Comparison of ENCODE assay signal across 1 cellular context in the genomic region with DNA sequence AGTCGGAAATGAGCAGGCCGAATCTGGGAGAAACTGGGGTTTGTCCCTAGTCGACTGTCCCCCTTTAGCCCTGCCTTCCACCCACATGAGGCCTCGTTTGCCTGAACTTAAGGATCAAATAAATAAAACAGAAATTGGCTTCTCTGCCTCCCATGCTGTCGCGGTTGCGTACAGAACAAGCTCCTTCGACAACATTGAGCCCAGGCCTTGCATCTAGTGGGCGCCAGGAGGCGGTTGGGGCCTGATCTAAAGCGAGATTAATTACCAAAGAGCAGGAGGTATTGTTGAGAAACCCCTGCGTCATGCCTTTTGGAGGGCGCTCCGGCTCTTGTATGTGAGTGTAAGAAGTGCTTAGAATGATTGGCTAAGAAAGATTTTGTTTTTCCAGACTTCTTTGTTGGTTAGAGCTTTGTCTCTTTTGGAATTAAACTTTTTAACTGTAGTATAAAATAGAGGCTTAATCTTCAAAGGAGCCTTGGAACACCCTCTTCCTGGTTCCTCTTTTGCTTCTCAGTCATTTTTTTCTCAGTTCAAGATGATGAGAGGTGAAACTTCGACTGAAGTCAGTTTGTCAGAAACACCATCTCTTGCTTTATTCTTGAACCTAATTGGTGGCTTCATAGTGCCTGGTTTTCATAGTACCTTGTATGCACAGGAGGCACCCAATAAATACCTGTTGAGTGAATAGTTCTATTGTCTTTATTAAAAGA.
TF ChIP-seq lines count a peak whose summit lies in the region.

No MANE protein-coding gene starts in this region.

TF ChIP-seq in HEK293, 187 proteins besides CTCF, POLR2A, EP300 and RAD21 (continued from another document):
- TF ChIP-seq, protein P1, sequence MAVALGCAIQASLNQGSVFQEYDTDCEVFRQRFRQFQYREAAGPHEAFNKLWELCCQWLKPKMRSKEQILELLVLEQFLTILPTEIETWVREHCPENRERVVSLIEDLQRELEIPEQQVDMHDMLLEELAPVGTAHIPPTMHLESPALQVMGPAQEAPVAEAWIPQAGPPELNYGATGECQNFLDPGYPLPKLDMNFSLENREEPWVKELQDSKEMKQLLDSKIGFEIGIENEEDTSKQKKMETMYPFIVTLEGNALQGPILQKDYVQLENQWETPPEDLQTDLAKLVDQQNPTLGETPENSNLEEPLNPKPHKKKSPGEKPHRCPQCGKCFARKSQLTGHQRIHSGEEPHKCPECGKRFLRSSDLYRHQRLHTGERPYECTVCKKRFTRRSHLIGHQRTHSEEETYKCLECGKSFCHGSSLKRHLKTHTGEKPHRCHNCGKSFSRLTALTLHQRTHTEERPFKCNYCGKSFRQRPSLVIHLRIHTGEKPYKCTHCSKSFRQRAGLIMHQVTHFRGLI (tag by site-specific recombination; IDR thresholded peaks at IDR 0.05): peak; percentile 52; the same call in 1 of the 2 replicates
- TF ChIP-seq, protein P2, sequence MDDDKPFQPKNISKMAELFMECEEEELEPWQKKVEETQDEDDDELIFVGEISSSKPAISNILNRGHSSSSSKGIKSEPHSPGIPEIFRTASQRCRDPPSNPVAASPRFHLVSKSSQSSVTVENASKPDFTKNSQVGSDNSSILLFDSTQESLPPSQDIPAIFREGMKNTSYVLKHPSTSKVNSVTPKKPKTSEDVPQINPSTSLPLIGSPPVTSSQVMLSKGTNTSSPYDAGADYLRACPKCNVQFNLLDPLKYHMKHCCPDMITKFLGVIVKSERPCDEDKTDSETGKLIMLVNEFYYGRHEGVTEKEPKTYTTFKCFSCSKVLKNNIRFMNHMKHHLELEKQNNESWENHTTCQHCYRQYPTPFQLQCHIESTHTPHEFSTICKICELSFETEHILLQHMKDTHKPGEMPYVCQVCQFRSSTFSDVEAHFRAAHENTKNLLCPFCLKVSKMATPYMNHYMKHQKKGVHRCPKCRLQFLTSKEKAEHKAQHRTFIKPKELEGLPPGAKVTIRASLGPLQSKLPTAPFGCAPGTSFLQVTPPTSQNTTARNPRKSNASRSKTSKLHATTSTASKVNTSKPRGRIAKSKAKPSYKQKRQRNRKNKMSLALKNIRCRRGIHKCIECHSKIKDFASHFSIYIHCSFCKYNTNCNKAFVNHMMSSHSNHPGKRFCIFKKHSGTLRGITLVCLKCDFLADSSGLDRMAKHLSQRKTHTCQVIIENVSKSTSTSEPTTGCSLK (tag by site-specific recombination; IDR thresholded peaks at IDR 0.05): no peak
- TF ChIP-seq ZBTB21 (tag by site-specific recombination; IDR thresholded peaks at IDR 0.05) (peak; percentile 14; the same call in 1 of the 2 replicates), MEIS1 (CRISPR knock-in tag; IDR thresholded peaks at IDR 0.05; ENCODE audit: borderline replicate concordance) (no peak), IKZF3 (tag by site-specific recombination; IDR thresholded peaks at IDR 0.05) (no peak), ZFHX2 (tag by site-specific recombination; conservative IDR thresholded peaks at IDR 0.05) (0 out of 2 replicates have a peak, but pooled peaks have one; percentile 29), ZNF335 (tag by site-specific recombination; conservative IDR thresholded peaks at IDR 0.05) (peak; percentile 71), ZNF10 (tag by site-specific recombination; IDR thresholded peaks at IDR 0.05) (no peak), ZNF19 (tag by site-specific recombination; IDR thresholded peaks at IDR 0.05; ENCODE audit: low read depth) (no peak), TRIM28 (IDR thresholded peaks at IDR 0.05; ENCODE audit: borderline replicate concordance, low read length) (peak; percentile 80), SP3 (tag by site-specific recombination; IDR thresholded peaks at IDR 0.05) (no peak), KLF16 (tag by site-specific recombination; IDR thresholded peaks at IDR 0.05) (no peak), ZNF561 (tag by site-specific recombination; IDR thresholded peaks at IDR 0.05; ENCODE audit: borderline replicate concordance) (0 out of 2 replicates have a peak, but pooled peaks have one; percentile 18), ZNF175 (tag by site-specific recombination; IDR thresholded peaks at IDR 0.05) (no peak), ZNF677 (tag by site-specific recombination; IDR thresholded peaks at IDR 0.05) (no peak), ZNF169 (tag by site-specific recombination; IDR thresholded peaks at IDR 0.05) (no peak), ZNF558 (tag by site-specific recombination; IDR thresholded peaks at IDR 0.05) (no peak), GLI2 (tag by site-specific recombination; IDR thresholded peaks at IDR 0.05; ENCODE audit: borderline replicate concordance, low read depth) (no peak), ZXDB (tag by site-specific recombination; IDR thresholded peaks at IDR 0.05) (no peak), ZNF140 (tag by site-specific recombination; IDR thresholded peaks at IDR 0.05) (no peak), ZNF394 (tag by site-specific recombination; IDR thresholded peaks at IDR 0.05; ENCODE audit: borderline replicate concordance) (no peak), ZNF707 (tag by site-specific recombination; IDR thresholded peaks at IDR 0.05) (peak; percentile 88), ZNF837 (tag by site-specific recombination; IDR thresholded peaks at IDR 0.05) (no peak), ZNF214 (tag by site-specific recombination; IDR thresholded peaks at IDR 0.05; ENCODE audit: borderline replicate concordance) (no peak), ZNF660 (tag by site-specific recombination; IDR thresholded peaks at IDR 0.05) (peak; percentile 77; the same call in 1 of the 2 replicates), ZBTB20 (tag by site-specific recombination; IDR thresholded peaks at IDR 0.05) (no peak), ZBTB7A (tag by site-specific recombination; IDR thresholded peaks at IDR 0.05; ENCODE audit: low read depth) (no peak), ZNF701 (tag by site-specific recombination; IDR thresholded peaks at IDR 0.05) (no peak), ZNF23 (tag by site-specific recombination; IDR thresholded peaks at IDR 0.05; ENCODE audit: borderline replicate concordance) (no peak), ZNF2 (tag by site-specific recombination; IDR thresholded peaks at IDR 0.05) (0 out of 2 replicates have a peak, but pooled peaks have one; percentile 11), KLF9 (tag by site-specific recombination; IDR thresholded peaks at IDR 0.05; ENCODE audit: low read depth) (no peak), ZBTB8A (tag by site-specific recombination; IDR thresholded peaks at IDR 0.05) (peak; percentile 90), ZNF629 (tag by site-specific recombination; IDR thresholded peaks at IDR 0.05) (peak; percentile 58), ZNF654 (tag by site-specific recombination; IDR thresholded peaks at IDR 0.05; ENCODE audit: low read depth) (peak; percentile 15; the same call in 1 of the 2 replicates), ZNF664 (tag by site-specific recombination; IDR thresholded peaks at IDR 0.05) (no peak)
- TF ChIP-seq, protein P3, sequence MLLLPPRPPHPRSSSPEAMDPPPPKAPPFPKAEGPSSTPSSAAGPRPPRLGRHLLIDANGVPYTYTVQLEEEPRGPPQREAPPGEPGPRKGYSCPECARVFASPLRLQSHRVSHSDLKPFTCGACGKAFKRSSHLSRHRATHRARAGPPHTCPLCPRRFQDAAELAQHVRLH (tag by site-specific recombination; IDR thresholded peaks at IDR 0.05): no peak
- TF ChIP-seq, protein P4, sequence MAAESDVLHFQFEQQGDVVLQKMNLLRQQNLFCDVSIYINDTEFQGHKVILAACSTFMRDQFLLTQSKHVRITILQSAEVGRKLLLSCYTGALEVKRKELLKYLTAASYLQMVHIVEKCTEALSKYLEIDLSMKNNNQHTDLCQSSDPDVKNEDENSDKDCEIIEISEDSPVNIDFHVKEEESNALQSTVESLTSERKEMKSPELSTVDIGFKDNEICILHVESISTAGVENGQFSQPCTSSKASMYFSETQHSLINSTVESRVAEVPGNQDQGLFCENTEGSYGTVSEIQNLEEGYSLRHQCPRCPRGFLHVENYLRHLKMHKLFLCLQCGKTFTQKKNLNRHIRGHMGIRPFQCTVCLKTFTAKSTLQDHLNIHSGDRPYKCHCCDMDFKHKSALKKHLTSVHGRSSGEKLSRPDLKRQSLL (tag by site-specific recombination; IDR thresholded peaks at IDR 0.05): peak; percentile 79
- TF ChIP-seq, protein P5, sequence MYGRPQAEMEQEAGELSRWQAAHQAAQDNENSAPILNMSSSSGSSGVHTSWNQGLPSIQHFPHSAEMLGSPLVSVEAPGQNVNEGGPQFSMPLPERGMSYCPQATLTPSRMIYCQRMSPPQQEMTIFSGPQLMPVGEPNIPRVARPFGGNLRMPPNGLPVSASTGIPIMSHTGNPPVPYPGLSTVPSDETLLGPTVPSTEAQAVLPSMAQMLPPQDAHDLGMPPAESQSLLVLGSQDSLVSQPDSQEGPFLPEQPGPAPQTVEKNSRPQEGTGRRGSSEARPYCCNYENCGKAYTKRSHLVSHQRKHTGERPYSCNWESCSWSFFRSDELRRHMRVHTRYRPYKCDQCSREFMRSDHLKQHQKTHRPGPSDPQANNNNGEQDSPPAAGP (tag by site-specific recombination; IDR thresholded peaks at IDR 0.05): no peak
- TF ChIP-seq, protein P6, sequence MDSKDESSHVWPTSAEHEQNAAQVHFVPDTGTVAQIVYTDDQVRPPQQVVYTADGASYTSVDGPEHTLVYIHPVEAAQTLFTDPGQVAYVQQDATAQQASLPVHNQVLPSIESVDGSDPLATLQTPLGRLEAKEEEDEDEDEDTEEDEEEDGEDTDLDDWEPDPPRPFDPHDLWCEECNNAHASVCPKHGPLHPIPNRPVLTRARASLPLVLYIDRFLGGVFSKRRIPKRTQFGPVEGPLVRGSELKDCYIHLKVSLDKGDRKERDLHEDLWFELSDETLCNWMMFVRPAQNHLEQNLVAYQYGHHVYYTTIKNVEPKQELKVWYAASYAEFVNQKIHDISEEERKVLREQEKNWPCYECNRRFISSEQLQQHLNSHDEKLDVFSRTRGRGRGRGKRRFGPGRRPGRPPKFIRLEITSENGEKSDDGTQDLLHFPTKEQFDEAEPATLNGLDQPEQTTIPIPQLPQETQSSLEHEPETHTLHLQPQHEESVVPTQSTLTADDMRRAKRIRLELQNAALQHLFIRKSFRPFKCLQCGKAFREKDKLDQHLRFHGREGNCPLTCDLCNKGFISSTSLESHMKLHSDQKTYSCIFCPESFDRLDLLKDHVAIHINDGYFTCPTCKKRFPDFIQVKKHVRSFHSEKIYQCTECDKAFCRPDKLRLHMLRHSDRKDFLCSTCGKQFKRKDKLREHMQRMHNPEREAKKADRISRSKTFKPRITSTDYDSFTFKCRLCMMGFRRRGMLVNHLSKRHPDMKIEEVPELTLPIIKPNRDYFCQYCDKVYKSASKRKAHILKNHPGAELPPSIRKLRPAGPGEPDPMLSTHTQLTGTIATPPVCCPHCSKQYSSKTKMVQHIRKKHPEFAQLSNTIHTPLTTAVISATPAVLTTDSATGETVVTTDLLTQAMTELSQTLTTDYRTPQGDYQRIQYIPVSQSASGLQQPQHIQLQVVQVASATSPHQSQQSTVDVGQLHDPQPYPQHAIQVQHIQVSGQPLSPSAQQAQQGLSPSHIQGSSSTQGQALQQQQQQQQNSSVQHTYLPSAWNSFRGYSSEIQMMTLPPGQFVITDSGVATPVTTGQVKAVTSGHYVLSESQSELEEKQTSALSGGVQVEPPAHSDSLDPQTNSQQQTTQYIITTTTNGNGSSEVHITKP (tag by site-specific recombination; IDR thresholded peaks at IDR 0.05): 0 out of 2 replicates have a peak, but pooled peaks have one; percentile 2
- TF ChIP-seq, protein P7, sequence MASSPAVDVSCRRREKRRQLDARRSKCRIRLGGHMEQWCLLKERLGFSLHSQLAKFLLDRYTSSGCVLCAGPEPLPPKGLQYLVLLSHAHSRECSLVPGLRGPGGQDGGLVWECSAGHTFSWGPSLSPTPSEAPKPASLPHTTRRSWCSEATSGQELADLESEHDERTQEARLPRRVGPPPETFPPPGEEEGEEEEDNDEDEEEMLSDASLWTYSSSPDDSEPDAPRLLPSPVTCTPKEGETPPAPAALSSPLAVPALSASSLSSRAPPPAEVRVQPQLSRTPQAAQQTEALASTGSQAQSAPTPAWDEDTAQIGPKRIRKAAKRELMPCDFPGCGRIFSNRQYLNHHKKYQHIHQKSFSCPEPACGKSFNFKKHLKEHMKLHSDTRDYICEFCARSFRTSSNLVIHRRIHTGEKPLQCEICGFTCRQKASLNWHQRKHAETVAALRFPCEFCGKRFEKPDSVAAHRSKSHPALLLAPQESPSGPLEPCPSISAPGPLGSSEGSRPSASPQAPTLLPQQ (tag by site-specific recombination; IDR thresholded peaks at IDR 0.05): 0 out of 2 replicates have a peak, but pooled peaks have one; percentile 44
- TF ChIP-seq, protein P8, sequence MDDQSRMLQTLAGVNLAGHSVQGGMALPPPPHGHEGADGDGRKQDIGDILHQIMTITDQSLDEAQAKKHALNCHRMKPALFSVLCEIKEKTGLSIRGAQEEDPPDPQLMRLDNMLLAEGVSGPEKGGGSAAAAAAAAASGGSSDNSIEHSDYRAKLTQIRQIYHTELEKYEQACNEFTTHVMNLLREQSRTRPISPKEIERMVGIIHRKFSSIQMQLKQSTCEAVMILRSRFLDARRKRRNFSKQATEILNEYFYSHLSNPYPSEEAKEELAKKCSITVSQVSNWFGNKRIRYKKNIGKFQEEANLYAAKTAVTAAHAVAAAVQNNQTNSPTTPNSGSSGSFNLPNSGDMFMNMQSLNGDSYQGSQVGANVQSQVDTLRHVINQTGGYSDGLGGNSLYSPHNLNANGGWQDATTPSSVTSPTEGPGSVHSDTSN (CRISPR knock-in tag; IDR thresholded peaks at IDR 0.05): no peak
- TF ChIP-seq, protein P9, sequence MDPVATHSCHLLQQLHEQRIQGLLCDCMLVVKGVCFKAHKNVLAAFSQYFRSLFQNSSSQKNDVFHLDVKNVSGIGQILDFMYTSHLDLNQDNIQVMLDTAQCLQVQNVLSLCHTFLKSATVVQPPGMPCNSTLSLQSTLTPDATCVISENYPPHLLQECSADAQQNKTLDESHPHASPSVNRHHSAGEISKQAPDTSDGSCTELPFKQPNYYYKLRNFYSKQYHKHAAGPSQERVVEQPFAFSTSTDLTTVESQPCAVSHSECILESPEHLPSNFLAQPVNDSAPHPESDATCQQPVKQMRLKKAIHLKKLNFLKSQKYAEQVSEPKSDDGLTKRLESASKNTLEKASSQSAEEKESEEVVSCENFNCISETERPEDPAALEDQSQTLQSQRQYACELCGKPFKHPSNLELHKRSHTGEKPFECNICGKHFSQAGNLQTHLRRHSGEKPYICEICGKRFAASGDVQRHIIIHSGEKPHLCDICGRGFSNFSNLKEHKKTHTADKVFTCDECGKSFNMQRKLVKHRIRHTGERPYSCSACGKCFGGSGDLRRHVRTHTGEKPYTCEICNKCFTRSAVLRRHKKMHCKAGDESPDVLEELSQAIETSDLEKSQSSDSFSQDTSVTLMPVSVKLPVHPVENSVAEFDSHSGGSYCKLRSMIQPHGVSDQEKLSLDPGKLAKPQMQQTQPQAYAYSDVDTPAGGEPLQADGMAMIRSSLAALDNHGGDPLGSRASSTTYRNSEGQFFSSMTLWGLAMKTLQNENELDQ (tag by site-specific recombination; IDR thresholded peaks at IDR 0.05; ENCODE audit: low read depth): no peak
- TF ChIP-seq, protein P10, sequence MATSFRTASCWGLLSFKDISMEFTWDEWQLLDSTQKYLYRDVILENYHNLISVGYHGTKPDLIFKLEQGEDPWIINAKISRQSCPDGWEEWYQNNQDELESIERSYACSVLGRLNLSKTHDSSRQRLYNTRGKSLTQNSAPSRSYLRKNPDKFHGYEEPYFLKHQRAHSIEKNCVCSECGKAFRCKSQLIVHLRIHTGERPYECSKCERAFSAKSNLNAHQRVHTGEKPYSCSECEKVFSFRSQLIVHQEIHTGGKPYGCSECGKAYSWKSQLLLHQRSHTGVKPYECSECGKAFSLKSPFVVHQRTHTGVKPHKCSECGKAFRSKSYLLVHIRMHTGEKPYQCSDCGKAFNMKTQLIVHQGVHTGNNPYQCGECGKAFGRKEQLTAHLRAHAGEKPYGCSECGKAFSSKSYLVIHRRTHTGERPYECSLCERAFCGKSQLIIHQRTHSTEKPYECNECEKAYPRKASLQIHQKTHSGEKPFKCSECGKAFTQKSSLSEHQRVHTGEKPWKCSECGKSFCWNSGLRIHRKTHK (tag by site-specific recombination; IDR thresholded peaks at IDR 0.05): no peak
